ENCODE assay signal across 25 cellular contexts in genomic region chr20:61482901-61483300, GRCh38.
A peak's percentile ranks its signal among the peaks of the same experiment; 100 is the strongest.
DNase-seq lines count a peak whose midpoint lies in the region; ATAC-seq, FAIRE-seq and TF ChIP-seq lines count a peak whose summit lies in the region.
"Had no signal": no experiment of that assay in that cellular context is flagged by ENCODE, and none has a peak within 500 bp of the region (broad histone marks: within the 10 kb centered on the region; RNA-seq: fewer than 3 reads in every experiment).

No MANE protein-coding gene starts in this region.

- intact Hi-C loops in HepG2 (cut with micrococcal nuclease; ENCODE audit: unreplicated experiment) (no loop called here), right lobe of liver (cut with DNase I) (no loop called here), posterior vena cava (cut with DNase I) (no loop called here)

- no peaks in the 10 kb centered on the region for H3K4me1 Mint-ChIP-seq in memory B cell
- H3K4me1 Mint-ChIP-seq: CD14-positive monocyte; CD4-positive, alpha-beta memory T cell; CD4-positive, CD25-positive, alpha-beta regulatory T cell; CD8-positive, alpha-beta memory T cell had no signal

- CTCF ChIA-PET in HepG2 (lab: Yijun Ruan, JAX; ENCODE audit: low intra/inter-chr PET ratio, low total read pairs), result no interaction called here

- H3K27me3 Mint-ChIP-seq in memory B cell, result no peaks in the 10 kb centered on the region
- H3K27me3 Mint-ChIP-seq: CD4-positive, CD25-positive, alpha-beta regulatory T cell had no signal

- no peak overlapping the region for H3K4me3 ChIP-seq in HepG2 (replicated peaks in 1 of 3; ENCODE audit: insufficient read depth in 1 of 3, low read depth in 2 of 3, low read length in 3 of 3)
- no peak overlapping the region for H3K4me3 ChIP-seq in right lobe of liver
- H3K4me3 ChIP-seq: BLaER1 had no signal

- no peak overlapping the region for H3K4me2 ChIP-seq in HepG2 (ENCODE audit: low read depth, low read length)
- H3K4me2 ChIP-seq: BLaER1 had no signal

- H3K36me3 Mint-ChIP-seq in memory B cell, result no peaks in the 10 kb centered on the region
- H3K36me3 Mint-ChIP-seq: CD14-positive monocyte; CD4-positive, alpha-beta memory T cell; CD4-positive, CD25-positive, alpha-beta regulatory T cell; CD8-positive, alpha-beta memory T cell had no signal

- peak overlapping the region; percentile 41 for H3K4me3 Mint-ChIP-seq in memory B cell
- H3K4me3 Mint-ChIP-seq: CD14-positive monocyte; CD4-positive, alpha-beta memory T cell; CD4-positive, CD25-positive, alpha-beta regulatory T cell; CD8-positive, alpha-beta memory T cell had no signal

- in situ Hi-C loops in HepG2 (cut with HindIII; ENCODE audit: extremely low pct_ligation_motif_present, low pct_unique_long_range_greater_than_20kb), result no loop called here

- peaks cover 0 to 6% of the 10 kb centered on the region in 2 experiments; a peak in 1 of 5 replicates for H3K27me3 ChIP-seq in HepG2 (ENCODE audit: control insufficient read depth in 1 of 2, insufficient read depth in 2 of 2, low read length in 2 of 2)
- no peaks in the 10 kb centered on the region for H3K27me3 ChIP-seq in right lobe of liver
- H3K27me3 ChIP-seq: BE2C, BLaER1 had no signal

- TF ChIP-seq RAD21 in HepG2 (CRISPR knock-in tag; IDR thresholded peaks at IDR 0.05), result no peak

- WGBS in HepG2 (ENCODE audit: low lambda C conversion rate), result 4% methylated on average over 2 of the region's 3 CpGs
- 51% methylated on average over 3 of the region's 3 CpGs for WGBS in right lobe of liver (ENCODE audit: insufficient coverage, low coverage, low lambda C conversion rate, missing lambda C conversion rate)

- H4K20me1 ChIP-seq in HepG2 (ENCODE audit: insufficient read depth, low read length), result no peaks in the 10 kb centered on the region
- H4K20me1 ChIP-seq: BLaER1 had no signal

- peaks cover 5% of the 10 kb centered on the region for H3K9me3 Mint-ChIP-seq in memory B cell

- no peak overlapping the region for H3K27ac Mint-ChIP-seq in memory B cell
- H3K27ac Mint-ChIP-seq: CD14-positive monocyte; CD4-positive, alpha-beta memory T cell; CD4-positive, CD25-positive, alpha-beta regulatory T cell had no signal

- TF ChIP-seq CTCF in HepG2 (CRISPR knock-in tag; IDR thresholded peaks at IDR 0.05) (no peak), right lobe of liver (IDR thresholded peaks at IDR 0.05) (no peak)

- no peaks in the 10 kb centered on the region for H3K79me2 ChIP-seq in HepG2 (ENCODE audit: insufficient read depth, low read length)

- no peak overlapping the region for H3K9ac ChIP-seq in HepG2 (ENCODE audit: insufficient read depth, low read depth, low read length)
- H3K9ac ChIP-seq: BLaER1 had no signal

- POLR2A ChIA-PET in HepG2 (lab: Yijun Ruan, JAX), result no interaction called here

- ATAC-seq in HepG2 (no peak), right lobe of liver (no peak), memory B cell (ENCODE audit: low read depth) (no peak)

- H3K9me3 ChIP-seq in HepG2 (ENCODE audit: low read length) (no peaks in the 10 kb centered on the region), right lobe of liver (no peaks in the 10 kb centered on the region)
- H3K9me3 ChIP-seq: BE2C had no signal

- H2AFZ ChIP-seq in HepG2 (ENCODE audit: low read length), result no peak overlapping the region

- H3K27ac ChIP-seq in HepG2 (ENCODE audit: extremely low read length, insufficient read depth, low read length), result no peak overlapping the region
- no peak overlapping the region for H3K27ac ChIP-seq in right lobe of liver
- H3K27ac ChIP-seq: BLaER1 had no signal

- no peak for FAIRE-seq in HepG2 (lab: Jason Lieb, UNC)
- FAIRE-seq: A204.1, D721Med, G401.6, GM12891, GM19239 had no signal

- TF ChIP-seq EP300 in HepG2 (IDR thresholded peaks at IDR 0.05; ENCODE audit: low read depth in 2 of 2, low read length in 2 of 2) (no peak), HepG2 (CRISPR knock-in tag; IDR thresholded peaks at IDR 0.05; ENCODE audit: borderline replicate concordance) (no peak)

- BruUV-seq in HepG2 (replicated peaks; lab: Mats Ljungman, UMichigan), result no TSS peak

- no peak for TF ChIP-seq POLR2A in HepG2 (IDR thresholded peaks at IDR 0.05; ENCODE audit: insufficient read depth in 1 of 2, low read depth in 2 of 2, low read length in 2 of 2)
- no peak for TF ChIP-seq POLR2A in right lobe of liver (IDR thresholded peaks at IDR 0.05)

- DNase-seq in HepG2 (ENCODE audit: low spot score) (no peak), right lobe of liver (no peak), memory B cell (ENCODE audit: low spot score in 2 of 2) (no peak), posterior vena cava (ENCODE audit: low spot score) (peak; percentile 8), HT-29 (ENCODE audit: low spot score) (no peak), SW480 (ENCODE audit: low spot score) (no peak), COLO829 (ENCODE audit: low spot score) (no peak)
- DNase-seq: 8988T; ACHN; BE2C; C1 segment of cervical spinal cord; Calu3; CD4-positive, alpha-beta memory T cell; CD8-positive, alpha-beta memory T cell; DMS79 treated with DMSO at 0.1 percent for 48 hours; GF-D8 had no signal

- no peaks in the 10 kb centered on the region for H3K4me1 ChIP-seq in HepG2 (ENCODE audit: insufficient read depth, low read length)
- no peaks in the 10 kb centered on the region for H3K4me1 ChIP-seq in right lobe of liver
- H3K4me1 ChIP-seq: BE2C, Caco-2 had no signal

- H3K36me3 ChIP-seq in HepG2 (replicated peaks in 1 of 2; ENCODE audit: control insufficient read depth in 1 of 2, insufficient read depth in 2 of 2, low read length in 2 of 2) (no peaks in the 10 kb centered on the region), right lobe of liver (no peaks in the 10 kb centered on the region)
- H3K36me3 ChIP-seq: BE2C, BLaER1 had no signal

TF ChIP-seq in HepG2, 621 proteins besides CTCF, POLR2A, EP300 and RAD21:
- TF ChIP-seq ZNF329 (CRISPR knock-in tag; IDR thresholded peaks at IDR 0.05; ENCODE audit: low read depth) (0 out of 2 replicates have a peak, but pooled peaks have one; percentile 67), PLRG1 (conservative IDR thresholded peaks at IDR 0.05) (no peak)
TF ChIP-seq in HepG2: peak in this region for 1.
